ENCODE assay signal across 14 cellular contexts in genomic region chr4:15753786-15754185, GRCh38. TPM values are rescaled to one million over a fixed set of nuclear protein-coding genes. Genes with fewer than 3 reads are reported as not detected.
A peak's percentile ranks its signal among the peaks of the same experiment; 100 is the strongest.
DNase-seq lines count a peak whose midpoint lies in the region; ATAC-seq, FAIRE-seq and TF ChIP-seq lines count a peak whose summit lies in the region.
"Had no signal": no experiment of that assay in that cellular context is flagged by ENCODE, and none has a peak within 500 bp of the region (broad histone marks: within the 10 kb centered on the region; RNA-seq: fewer than 3 reads in every experiment).

No MANE protein-coding gene starts in this region.

- 39 to 58% methylated on average over 4 of the region's 4 CpGs for WGBS in lower leg skin, 2 donors

- intact Hi-C loops in Calu3 (cut with micrococcal nuclease; ENCODE audit: unreplicated experiment) (no loop called here), lower leg skin (cut with DNase I; ENCODE audit: low total_unique reads) (no loop called here)

- CTCF ChIA-PET in Calu3 (lab: Charles Lee), result no interaction called here

- no peaks in the 10 kb centered on the region for H3K79me2 ChIP-seq in astrocyte (ENCODE audit: insufficient read depth, low read length)

- H3K4me1 ChIP-seq in BLaER1 treated with 17β-estradiol and CSF1 and Interleukin-3, amounts not matched to agents 10 nM and 100 nM, result peaks cover 26 to 50% (median 47%) of the 10 kb centered on the region in 10 experiments
- peaks cover 30% of the 10 kb centered on the region for H3K4me1 ChIP-seq in astrocyte (ENCODE audit: insufficient read depth, low read length)
- H3K4me1 ChIP-seq: prostate gland had no signal

- no TSS peak for BruUV-seq in Calu3 (replicated peaks; lab: Mats Ljungman, UMichigan)

- H2AFZ ChIP-seq in astrocyte (ENCODE audit: low read depth, low read length), result no peak overlapping the region

- peak overlapping the region in 2 of 10 experiments; percentile 9 to 51; a peak in 2 of 20 replicates for H3K4me3 ChIP-seq in BLaER1 treated with 17β-estradiol and CSF1 and Interleukin-3, amounts not matched to agents 10 nM and 100 nM
- H3K4me3 ChIP-seq in HL-60 (replicated peaks; ENCODE audit: insufficient read depth, low read length) (no peak overlapping the region), astrocyte (ENCODE audit: insufficient read depth, low read depth, low read length) (no peak overlapping the region), lower leg skin (ENCODE audit: low read depth, poor library complexity, severe bottlenecking) (no peak overlapping the region)
- H3K4me3 ChIP-seq: coronary artery, prostate gland had no signal

- H3K27me3 Mint-ChIP-seq in astrocyte (ENCODE audit: low read depth, unreplicated experiment) (peaks cover 2% of the 10 kb centered on the region), Calu3 (ENCODE audit: unreplicated experiment) (no peaks in the 10 kb centered on the region)
- H3K27me3 Mint-ChIP-seq: type B pancreatic cell had no signal

- H3K36me3 ChIP-seq in BLaER1 treated with 17β-estradiol and CSF1 and Interleukin-3, amounts not matched to agents 10 nM and 100 nM, result no peaks in the 10 kb centered on the region
- no peaks in the 10 kb centered on the region for H3K36me3 ChIP-seq in astrocyte (ENCODE audit: insufficient read depth, low read length)
- H3K36me3 ChIP-seq: prostate gland had no signal

- TF ChIP-seq CTCF in HL-60 (IDR thresholded peaks at IDR 0.05; ENCODE audit: insufficient read depth, low read length) (no peak), astrocyte (IDR thresholded peaks at IDR 0.05; ENCODE audit: insufficient read depth, low read depth, low read length) (no peak), Calu3 (IDR thresholded peaks at IDR 0.05; ENCODE audit: unreplicated experiment) (no peak), lower leg skin (IDR thresholded peaks at IDR 0.05) (no peak)

- H3K27ac ChIP-seq in BLaER1 treated with 17β-estradiol and CSF1 and Interleukin-3, amounts not matched to agents 10 nM and 100 nM, result peak overlapping the region in 8 of 11 experiments; percentile 12 to 80 (median 67); a peak in 15 of 22 replicates
- H3K27ac ChIP-seq in HL-60 (replicated peaks) (peak overlapping the region; percentile 72), astrocyte (ENCODE audit: low read depth, low read length) (peak overlapping the region; percentile 85)
- H3K27ac ChIP-seq: coronary artery, prostate gland had no signal

- no peaks in the 10 kb centered on the region for H4K20me1 ChIP-seq in BLaER1 treated with 17β-estradiol and CSF1 and Interleukin-3, amounts not matched to agents 10 nM and 100 nM
- H4K20me1 ChIP-seq in astrocyte (ENCODE audit: insufficient read depth, low read length), result no peaks in the 10 kb centered on the region

- peak overlapping the region in 6 of 11 experiments; percentile 7 to 75 (median 52); a peak in 11 of 22 replicates for H3K9ac ChIP-seq in BLaER1 treated with 17β-estradiol and CSF1 and Interleukin-3, amounts not matched to agents 10 nM and 100 nM
- peak overlapping the region; percentile 56 for H3K9ac ChIP-seq in astrocyte (ENCODE audit: low read length)

- no peak for FAIRE-seq in astrocyte (lab: Jason Lieb, UNC)
- FAIRE-seq: H1, RCC 7860 had no signal

- DNase-seq in HL-60 (ENCODE audit: low read depth in 1 of 2, low spot score in 1 of 2) (no peak), astrocyte (ENCODE audit: low read depth) (peak; percentile 17), lung microvascular endothelial cell (ENCODE audit: low read depth in 2 of 2) (peak; percentile 96 to 99), Calu3 (no peak), lower leg skin (ENCODE audit: low spot score in 2 of 2) (no peak)
- no peak for DNase-seq in stimulated activated CD4-positive, alpha-beta T cell treated with anti-CD3 and anti-CD28 coated beads, Interleukin-15, amount 100 ng/mL, for 24 hours
- DNase-seq: NCI-H2227 treated with DMSO at 0.1 percent for 48 hours had no signal

- peak overlapping the region; percentile 27 to 87 (median 73) for H3K4me2 ChIP-seq in BLaER1 treated with 17β-estradiol and CSF1 and Interleukin-3, amounts not matched to agents 10 nM and 100 nM
- H3K4me2 ChIP-seq in astrocyte (ENCODE audit: low read length), result peak overlapping the region; percentile 34

- H3K27me3 ChIP-seq in BLaER1 treated with 17β-estradiol and CSF1 and Interleukin-3, amounts not matched to agents 10 nM and 100 nM, result no peaks in the 10 kb centered on the region
- H3K27me3 ChIP-seq in HL-60 (ENCODE audit: insufficient read depth, poor library complexity, severe bottlenecking) (no peaks in the 10 kb centered on the region), astrocyte (ENCODE audit: insufficient read depth, low read length) (no peaks in the 10 kb centered on the region)

- peaks cover 7 to 8% (median 8%) of the 10 kb centered on the region in 11 experiments; a peak in 19 of 22 replicates for H3K9me3 ChIP-seq in BLaER1 treated with 17β-estradiol and CSF1 and Interleukin-3, amounts not matched to agents 10 nM and 100 nM (replicated peaks in 1 of 11)
- no peaks in the 10 kb centered on the region for H3K9me3 ChIP-seq in astrocyte (ENCODE audit: insufficient read depth, low read depth, low read length)
- H3K9me3 ChIP-seq: prostate gland had no signal

- TF ChIP-seq POLR2A in lower leg skin (IDR thresholded peaks at IDR 0.05), result no peak

- peak overlapping the region; percentile 49 for H3K27ac Mint-ChIP-seq in astrocyte (ENCODE audit: unreplicated experiment)
- no peak overlapping the region for H3K27ac Mint-ChIP-seq in Calu3 (ENCODE audit: unreplicated experiment)
- H3K27ac Mint-ChIP-seq: type B pancreatic cell had no signal

- H3K9me3 Mint-ChIP-seq in astrocyte (ENCODE audit: unreplicated experiment) (peaks cover 3% of the 10 kb centered on the region), Calu3 (ENCODE audit: low read depth, unreplicated experiment) (peaks cover 4% of the 10 kb centered on the region)
- H3K9me3 Mint-ChIP-seq: type B pancreatic cell had no signal

- H3K4me1 Mint-ChIP-seq in astrocyte (ENCODE audit: low read depth, unreplicated experiment), result peaks cover 32% of the 10 kb centered on the region
- H3K4me1 Mint-ChIP-seq in Calu3 (ENCODE audit: low read depth, unreplicated experiment), result peaks cover 10% of the 10 kb centered on the region

- H3K36me3 Mint-ChIP-seq in astrocyte (ENCODE audit: low read depth, unreplicated experiment), result no peaks in the 10 kb centered on the region
- H3K36me3 Mint-ChIP-seq in Calu3 (ENCODE audit: insufficient read depth, unreplicated experiment), result peaks cover 4% of the 10 kb centered on the region
- H3K36me3 Mint-ChIP-seq: type B pancreatic cell had no signal

- peak overlapping the region; percentile 51 for H3K4me3 Mint-ChIP-seq in astrocyte (ENCODE audit: unreplicated experiment)
- H3K4me3 Mint-ChIP-seq in Calu3 (ENCODE audit: low read depth, unreplicated experiment), result no peak overlapping the region
- H3K4me3 Mint-ChIP-seq: type B pancreatic cell had no signal

- no peak for ATAC-seq in GM21367 (IDR thresholded peaks at IDR 0.05; ENCODE audit: unreplicated experiment)

RNA-seq across cellular contexts. Expression of gene CD38, which starts 24.3 kb away (rescaled TPM):
- 0.94 and 1.0 TPM in 2 replicates for total RNA-seq in astrocyte
- 10.9 and 11.1 TPM in 2 replicates for total RNA-seq in lung microvascular endothelial cell
- total RNA-seq in Calu3 (2022), result 3.4 and 9.4 TPM in 2 replicates
- 1 to 10 TPM in 1 of 4 donors, under 1 TPM in 3; 0.08 to 1.1 (median 0.21) TPM for total RNA-seq in lower leg skin

RNA-seq across cellular contexts. Expression of gene BST1, which starts 50.9 kb away (rescaled TPM):
- total RNA-seq in astrocyte (19.5 and 24.5 TPM in 2 replicates), lung microvascular endothelial cell (44.7 and 59.3 TPM in 2 replicates), Calu3 (2022) (4.7 and 6.0 TPM in 2 replicates), lower leg skin (1 to 10 TPM; 3.7 to 6.7 (median 5.7) TPM)

Comparison
In these comparisons a context has a peak if more than half of its experiments do, and no peak if none do; other contexts are left out.
1. DNase-seq: peak in astrocyte (single experiment) and lung microvascular endothelial cell (2 of 2); none in HL-60 (0 of 2), Calu3 (single experiment), stimulated activated CD4-positive, alpha-beta T cell treated with anti-CD3 and anti-CD28 coated beads, Interleukin-15, amount 100 ng/mL, for 24 hours (single experiment) and lower leg skin (0 of 2).
2. Peak in every context shown above with its lines, with median percentiles within 50 percentile points of each other: H3K27ac ChIP-seq.